16 cellular contexts compared by ENCODE assay signal in genomic region chr10:84511709-84512108, GRCh38.
DNase-seq lines count a peak whose midpoint lies in the region; ATAC-seq, FAIRE-seq and TF ChIP-seq lines count a peak whose summit lies in the region.
"Had no signal": no experiment of that assay in that cellular context is flagged by ENCODE, and none has a peak within 500 bp of the region (broad histone marks: within the 10 kb centered on the region; RNA-seq: fewer than 3 reads in every experiment).

No MANE protein-coding gene starts in this region.

- CTCF ChIA-PET in CD8-positive, alpha-beta T cell (lab: Charles Lee), result interaction anchor here (1.3 kb wide), 1 partner anchor 25 kb away, joined by 5 read pairs; no protein-coding TSS in a partner anchor
- CTCF ChIA-PET in SK-N-SH (lab: Yijun Ruan, JAX) (interaction anchor here (0.7 to 5.1 kb wide), 2 partner anchors 26 to 137 kb away, joined by 4 to 34 read pairs; no protein-coding TSS in a partner anchor), K562 (lab: Yijun Ruan, JAX; ENCODE audit: low intra/inter-chr PET ratio) (no interaction called here), endothelial cell of umbilical vein (lab: Charles Lee) (interaction anchor here (1.1 to 3.7 kb wide), 7 partner anchors 11 to 247 kb away, joined by 3 to 26 read pairs (median 4); no protein-coding TSS in a partner anchor), HEK293T (lab: Yijun Ruan, JAX) (no interaction called here)

- no peak overlapping the region for H3K9ac ChIP-seq in SK-N-SH
- no peak overlapping the region for H3K9ac ChIP-seq in K562 (ENCODE audit: insufficient read depth in 1 of 2, low read depth in 2 of 2, low read length in 2 of 2)
- no peak overlapping the region for H3K9ac ChIP-seq in endothelial cell of umbilical vein (replicated peaks; ENCODE audit: extremely low read depth, insufficient read depth, low read length)
- H3K9ac ChIP-seq: BLaER1 treated with 17β-estradiol and CSF1 and Interleukin-3, amounts not matched to agents 10 nM and 100 nM had no signal

- peak overlapping the region; percentile 41 for H3K27ac Mint-ChIP-seq in CD8-positive, alpha-beta T cell
- H3K27ac Mint-ChIP-seq: CD4-positive, CD25-positive, alpha-beta regulatory T cell had no signal

- BruUV-seq in K562 (replicated peaks; lab: Mats Ljungman, UMichigan) (no TSS peak), endothelial cell of umbilical vein (replicated peaks; lab: Mats Ljungman, UMichigan) (no TSS peak)

- H3K79me2 ChIP-seq in SK-N-SH (ENCODE audit: insufficient read depth) (no peaks in the 10 kb centered on the region), K562 (ENCODE audit: control insufficient read depth, insufficient read depth, low read length) (no peaks in the 10 kb centered on the region), endothelial cell of umbilical vein (ENCODE audit: control insufficient read depth, insufficient read depth, low read length) (no peaks in the 10 kb centered on the region)

- H2AFZ ChIP-seq in SK-N-SH (ENCODE audit: low read depth), result no peak overlapping the region
- H2AFZ ChIP-seq in K562 (ENCODE audit: low read depth, low read length), result no peak overlapping the region
- no peak overlapping the region for H2AFZ ChIP-seq in endothelial cell of umbilical vein (ENCODE audit: low read depth, low read length)

- no peak overlapping the region for H3K4me3 Mint-ChIP-seq in CD8-positive, alpha-beta T cell
- H3K4me3 Mint-ChIP-seq: CD4-positive, CD25-positive, alpha-beta regulatory T cell had no signal

- intact Hi-C loops in CD8-positive, alpha-beta T cell (cut with DNase I, micrococcal nuclease), result no loop called here
- intact Hi-C loops in K562 (cut with micrococcal nuclease), result no loop called here
- intact Hi-C loops in endothelial cell of umbilical vein (cut with micrococcal nuclease), result loop anchor here (2.0 kb wide), 1 partner anchor 81 kb away; no protein-coding TSS in a partner anchor

- dilution Hi-C loops in endothelial cell of umbilical vein (cut with MboI; ENCODE audit: extremely low pct_ligation_motif_present, low sequenced_read_pairs), result no loop called here

- H3K36me3 Mint-ChIP-seq in CD8-positive, alpha-beta T cell, result peaks cover 45% of the 10 kb centered on the region

- TF ChIP-seq RAD21 in SK-N-SH (IDR thresholded peaks at IDR 0.05; ENCODE audit: low read length) (no peak; the same call in 1 of the 2 replicates), K562 (CRISPR knock-in tag; conservative IDR thresholded peaks at IDR 0.05 in 1 of 2, IDR thresholded peaks at IDR 0.05 in 1 of 2) (no peak)

- no peak overlapping the region for H3K4me3 ChIP-seq in CD8-positive, alpha-beta T cell (ENCODE audit: low read depth, low read length)
- H3K4me3 ChIP-seq in SK-N-SH (ENCODE audit: low read depth in 2 of 2, low read length in 1 of 2) (no peak overlapping the region), K562 (no peak overlapping the region), endothelial cell of umbilical vein (replicated peaks in 1 of 3; ENCODE audit: insufficient read depth in 1 of 3, low read depth in 1 of 3, low read length in 3 of 3) (no peak overlapping the region)
- H3K4me3 ChIP-seq: BLaER1 treated with 17β-estradiol and CSF1 and Interleukin-3, amounts not matched to agents 10 nM and 100 nM; HAP-1 had no signal

- ATAC-seq in CD8-positive, alpha-beta T cell, result no peak
- ATAC-seq in K562 (no peak), GM21447 (IDR thresholded peaks at IDR 0.05; ENCODE audit: unreplicated experiment) (no peak)

- no peaks in the 10 kb centered on the region for H3K9me3 Mint-ChIP-seq in CD8-positive, alpha-beta T cell
- H3K9me3 Mint-ChIP-seq: CD4-positive, CD25-positive, alpha-beta regulatory T cell had no signal

- no peaks in the 10 kb centered on the region for H3K27me3 ChIP-seq in CD8-positive, alpha-beta T cell (ENCODE audit: insufficient read depth, low read length)
- H3K27me3 ChIP-seq in SK-N-SH (ENCODE audit: insufficient read depth) (no peaks in the 10 kb centered on the region), K562 (ENCODE audit: control insufficient read depth in 2 of 2, insufficient read depth in 2 of 2, low read length in 2 of 2) (no peaks in the 10 kb centered on the region), endothelial cell of umbilical vein (ENCODE audit: control insufficient read depth in 2 of 2, insufficient read depth in 2 of 2, low read length in 2 of 2) (no peaks in the 10 kb centered on the region)
- H3K27me3 ChIP-seq: BLaER1 treated with 17β-estradiol and CSF1 and Interleukin-3, amounts not matched to agents 10 nM and 100 nM had no signal

- POLR2A ChIA-PET in CD8-positive, alpha-beta T cell (lab: Charles Lee), result no interaction called here
- POLR2A ChIA-PET in SK-N-SH (lab: Yijun Ruan, JAX) (no interaction called here), K562 (lab: Yijun Ruan, JAX) (interaction anchor here (0.6 to 1.1 kb wide), 3 partner anchors 10 to 263 kb away, joined by 3 to 4 read pairs (median 4); no protein-coding TSS in a partner anchor), endothelial cell of umbilical vein (lab: Charles Lee) (no interaction called here), HEK293T (lab: Yijun Ruan, JAX) (no interaction called here)

- no peak for TF ChIP-seq CTCF in CD8-positive, alpha-beta T cell (IDR thresholded peaks at IDR 0.05)
- TF ChIP-seq CTCF in SK-N-SH (IDR thresholded peaks at IDR 0.05) (no peak), K562 (IDR thresholded peaks at IDR 0.05 in 2 of 3, conservative IDR thresholded peaks at IDR 0.05 in 1 of 3; ENCODE audit: insufficient read depth in 2 of 3, low read depth in 1 of 3, low read length in 3 of 3) (no peak), endothelial cell of umbilical vein (IDR thresholded peaks at IDR 0.05; ENCODE audit: extremely low read depth in 1 of 2, insufficient read depth in 1 of 2, low read depth in 1 of 2, low read length in 2 of 2) (no peak)

- no peaks in the 10 kb centered on the region for H3K27me3 Mint-ChIP-seq in CD8-positive, alpha-beta T cell (ENCODE audit: low read depth)
- H3K27me3 Mint-ChIP-seq: CD4-positive, CD25-positive, alpha-beta regulatory T cell had no signal

- WGBS in SK-N-SH (ENCODE audit: low lambda C conversion rate), result 66% methylated on average over 4 of the region's 4 CpGs
- 49% methylated on average over 4 of the region's 4 CpGs for WGBS in K562 (ENCODE audit: insufficient coverage, low coverage, missing lambda C conversion rate)

- in situ Hi-C loops in K562 (cut with MboI), result no loop called here

- peaks cover 13% of the 10 kb centered on the region for H3F3A ChIP-seq in SK-N-SH (replicated peaks; ENCODE audit: insufficient read depth)

- peak in 1 of 2 experiments; percentile 97; a peak in 2 of 4 replicates for TF ChIP-seq EP300 in SK-N-SH (IDR thresholded peaks at IDR 0.05; ENCODE audit: borderline replicate concordance in 1 of 2, low read depth in 1 of 2, low read length in 1 of 2)
- TF ChIP-seq EP300 in K562 (IDR thresholded peaks at IDR 0.05; ENCODE audit: low read length), result no peak

- H3K9me2 ChIP-seq in SK-N-SH, result no peaks in the 10 kb centered on the region; the same call in 1 of the 2 replicates

- no peaks in the 10 kb centered on the region for H3K9me1 ChIP-seq in K562 (ENCODE audit: control insufficient read depth, insufficient read depth, low read length)
- no peaks in the 10 kb centered on the region for H3K9me1 ChIP-seq in endothelial cell of umbilical vein (replicated peaks; ENCODE audit: control insufficient read depth, extremely low read depth, insufficient read depth, low read length)

- H3K9me3 ChIP-seq in CD8-positive, alpha-beta T cell (ENCODE audit: low read length), result no peaks in the 10 kb centered on the region
- H3K9me3 ChIP-seq in SK-N-SH (no peaks in the 10 kb centered on the region), K562 (replicated peaks; ENCODE audit: control insufficient read depth, insufficient read depth, low read depth, low read length) (no peaks in the 10 kb centered on the region), endothelial cell of umbilical vein (replicated peaks; ENCODE audit: control insufficient read depth, insufficient read depth, low read length) (no peaks in the 10 kb centered on the region)
- H3K9me3 ChIP-seq: BLaER1 treated with 17β-estradiol and CSF1 and Interleukin-3, amounts not matched to agents 10 nM and 100 nM; HAP-1 had no signal

- H3K4me2 ChIP-seq in SK-N-SH (no peak overlapping the region), K562 (ENCODE audit: insufficient read depth, low read length) (no peak overlapping the region), endothelial cell of umbilical vein (ENCODE audit: insufficient read depth, low read length) (no peak overlapping the region)
- H3K4me2 ChIP-seq: BLaER1 treated with 17β-estradiol and CSF1 and Interleukin-3, amounts not matched to agents 10 nM and 100 nM had no signal

- DNase-seq in CD8-positive, alpha-beta T cell, result no peak
- peak; percentile 58 for DNase-seq in SK-N-SH
- DNase-seq in K562 (ENCODE audit: extremely low read depth in 1 of 4, low spot score in 3 of 4), result no peak
- DNase-seq in endothelial cell of umbilical vein (ENCODE audit: low read depth, low spot score), result no peak
- no peak for DNase-seq in HEK293T (ENCODE audit: extremely low spot score)
- DNase-seq in activated CD4-positive, alpha-beta T cell treated with anti-CD3 and anti-CD28 coated beads for 48 hours, result no peak
- DNase-seq in stimulated activated naive CD4-positive, alpha-beta T cell treated with Interleukin-2 at 50 U/mL for 16 hours (lab: John Stamatoyannopoulos, UW), result no peak
- DNase-seq: ACHN; Calu3; CD4-positive, CD25-positive, alpha-beta regulatory T cell; DMS 273 treated with DMSO at 0.1 percent for 48 hours; GOT3 had no signal

- peaks cover 3% of the 10 kb centered on the region for H3K4me1 Mint-ChIP-seq in CD8-positive, alpha-beta T cell (ENCODE audit: low read depth)

- no peak for FAIRE-seq in K562 (lab: Jason Lieb, UNC)
- peak; percentile 38 for FAIRE-seq in endothelial cell of umbilical vein (lab: Jason Lieb, UNC)
- FAIRE-seq: GM18507 had no signal

- H4K20me1 ChIP-seq in SK-N-SH (ENCODE audit: insufficient read depth), result no peaks in the 10 kb centered on the region
- H4K20me1 ChIP-seq in K562 (replicated peaks; ENCODE audit: control insufficient read depth, insufficient read depth, low read length), result no peaks in the 10 kb centered on the region
- no peaks in the 10 kb centered on the region for H4K20me1 ChIP-seq in endothelial cell of umbilical vein (replicated peaks; ENCODE audit: control insufficient read depth, extremely low read depth, insufficient read depth, low read length)
- H4K20me1 ChIP-seq: BLaER1 treated with 17β-estradiol and CSF1 and Interleukin-3, amounts not matched to agents 10 nM and 100 nM had no signal

- no peaks in the 10 kb centered on the region for H3K36me3 ChIP-seq in CD8-positive, alpha-beta T cell (ENCODE audit: insufficient read depth, low read length)
- peaks cover 23 to 34% of the 10 kb centered on the region in 2 experiments for H3K36me3 ChIP-seq in SK-N-SH (replicated peaks in 1 of 2; ENCODE audit: control insufficient read depth in 1 of 2, insufficient read depth in 2 of 2, low read length in 1 of 2)
- H3K36me3 ChIP-seq in K562 (ENCODE audit: control insufficient read depth, insufficient read depth, low read length), result peaks cover 8% of the 10 kb centered on the region; the same call in 1 of the 3 replicates
- peaks cover 0 to 7% of the 10 kb centered on the region in 2 experiments for H3K36me3 ChIP-seq in endothelial cell of umbilical vein (ENCODE audit: control insufficient read depth in 2 of 2, extremely low read depth in 1 of 2, insufficient read depth in 2 of 2, low read length in 2 of 2)
- H3K36me3 ChIP-seq: HAP-1 had no signal

- no peak overlapping the region for H3K27ac ChIP-seq in CD8-positive, alpha-beta T cell (ENCODE audit: low read depth, low read length)
- H3K27ac ChIP-seq in SK-N-SH (ENCODE audit: low read depth in 2 of 2, low read length in 1 of 2) (peak overlapping the region in 1 of 2 experiments; percentile 92; a peak in 2 of 4 replicates), K562 (ENCODE audit: extremely low read depth, low read depth, low read length) (no peak overlapping the region), endothelial cell of umbilical vein (ENCODE audit: insufficient read depth, low read depth, low read length) (peak overlapping the region; percentile 94)
- H3K27ac ChIP-seq: BLaER1 treated with 17β-estradiol and CSF1 and Interleukin-3, amounts not matched to agents 10 nM and 100 nM had no signal

- TF ChIP-seq POLR2A in K562 (conservative IDR thresholded peaks at IDR 0.05) (no peak), endothelial cell of umbilical vein (IDR thresholded peaks at IDR 0.05; ENCODE audit: low read depth, low read length) (no peak)

- H3K4me1 ChIP-seq in CD8-positive, alpha-beta T cell (ENCODE audit: insufficient read depth, low read length), result no peaks in the 10 kb centered on the region
- peaks cover 9 to 16% of the 10 kb centered on the region in 2 experiments for H3K4me1 ChIP-seq in SK-N-SH (ENCODE audit: control insufficient read depth in 1 of 2, insufficient read depth in 2 of 2, low read depth in 1 of 2, low read length in 1 of 2)
- no peaks in the 10 kb centered on the region; a peak in 1 of 5 replicates for H3K4me1 ChIP-seq in K562 (replicated peaks in 1 of 2; ENCODE audit: control insufficient read depth in 2 of 2, insufficient read depth in 2 of 2, low read length in 2 of 2)
- peaks cover 37% of the 10 kb centered on the region for H3K4me1 ChIP-seq in endothelial cell of umbilical vein (ENCODE audit: control insufficient read depth, extremely low read depth, insufficient read depth, low read length)
- H3K4me1 ChIP-seq: BLaER1 treated with 17β-estradiol and CSF1 and Interleukin-3, amounts not matched to agents 10 nM and 100 nM had no signal

Comparison
In these comparisons a context has a peak if more than half of its experiments do, and no peak if none do; other contexts are left out.
1. CTCF ChIA-PET loops: an anchor here in CD8-positive, alpha-beta T cell (1.3 kb wide), SK-N-SH (0.7 to 5.1 kb wide) and endothelial cell of umbilical vein (1.1 to 3.7 kb wide); none called in K562 and HEK293T.